In the genomic region with DNA sequence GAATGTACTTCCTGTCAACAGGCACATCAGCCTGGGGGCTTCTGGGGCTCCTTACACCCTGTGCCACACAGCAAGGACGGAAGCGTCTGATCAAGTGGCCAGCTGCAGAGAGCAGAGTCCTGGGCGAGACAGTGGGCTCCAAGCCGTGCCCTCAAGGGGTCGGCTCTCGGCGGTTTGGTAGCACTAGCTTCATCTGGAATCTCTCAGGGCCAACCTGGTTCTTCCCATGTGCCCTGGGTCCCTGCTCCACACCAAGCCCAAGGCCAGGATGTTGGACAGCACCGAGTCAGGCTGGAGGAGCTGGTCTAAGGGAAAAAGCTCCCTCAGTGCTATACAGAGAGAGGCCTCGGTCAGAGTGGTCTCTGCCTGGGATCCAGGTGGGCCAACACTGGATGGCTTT, we compare ENCODE assay signal across 30 cellular contexts. TPM values are rescaled to one million over a fixed set of nuclear protein-coding genes. Genes with fewer than 3 reads are reported as not detected.
"Had no signal": no experiment of that assay in that cellular context is flagged by ENCODE, and none has a peak within 500 bp of the region (broad histone marks: within the 10 kb centered on the region; RNA-seq: fewer than 3 reads in every experiment).

No MANE protein-coding gene starts in this region.

- H3K4me3 ChIP-seq: heart left ventricle, left ventricle myocardium inferior, lung, prostate gland, right lobe of liver, smooth muscle cell, suprapubic skin, thoracic aorta, tibial artery, upper lobe of right lung had no signal

- H3K27me3 ChIP-seq: right lobe of liver, upper lobe of right lung had no signal

- H3K27ac ChIP-seq: heart left ventricle, left ventricle myocardium inferior, parathyroid adenoma, prostate gland, right lobe of liver, suprapubic skin, thoracic aorta, tibial artery, upper lobe of right lung had no signal

- H3K36me3 ChIP-seq: heart left ventricle, left ventricle myocardium inferior, prostate gland, right lobe of liver, suprapubic skin, thoracic aorta, tibial artery, upper lobe of right lung had no signal

- H3K4me1 Mint-ChIP-seq: immature natural killer cell, mesothelial cell of epicardium had no signal

- H3K27ac Mint-ChIP-seq: mesothelial cell of epicardium; natural killer cell treated with Interleukin-12 subunit alpha and Interleukin-12 subunit beta and Interleukin-15 and Interleukin-18, amount 100 ng/mL, for 72 hours; stimulated activated naive CD8-positive, alpha-beta T cell treated with anti-CD3 and anti-CD28 coated beads, Interleukin-15, Interleukin-2, amounts not matched to agents 100 ng/mL and 50 ng/mL, for 24 hours had no signal

- H2AFZ ChIP-seq: parathyroid adenoma had no signal

- H3K9me3 ChIP-seq: heart left ventricle, left ventricle myocardium inferior, prostate gland, right lobe of liver, suprapubic skin, thoracic aorta, tibial artery, upper lobe of right lung had no signal

- H3K36me3 Mint-ChIP-seq: immature natural killer cell; mesothelial cell of epicardium; naive thymus-derived CD4-positive, alpha-beta T cell; natural killer cell treated with Interleukin-12 subunit alpha and Interleukin-12 subunit beta and Interleukin-15 and Interleukin-18, amount 100 ng/mL, for 72 hours had no signal

- H3K9ac ChIP-seq: parathyroid adenoma had no signal

- H3K4me3 Mint-ChIP-seq: immature natural killer cell; mesothelial cell of epicardium; naive thymus-derived CD4-positive, alpha-beta T cell; natural killer cell treated with Interleukin-12 subunit alpha and Interleukin-12 subunit beta and Interleukin-15 and Interleukin-18, amount 100 ng/mL, for 72 hours; stimulated activated naive CD8-positive, alpha-beta T cell treated with anti-CD3 and anti-CD28 coated beads, Interleukin-15, Interleukin-2, amounts not matched to agents 100 ng/mL and 50 ng/mL, for 24 hours had no signal

- FAIRE-seq: islet of Langerhans, urothelium cell line had no signal

- H3K27me3 Mint-ChIP-seq: stimulated activated naive CD8-positive, alpha-beta T cell treated with anti-CD3 and anti-CD28 coated beads, Interleukin-15, Interleukin-2, amounts not matched to agents 100 ng/mL and 50 ng/mL, for 24 hours had no signal

- H3K4me1 ChIP-seq: heart left ventricle, left ventricle myocardium inferior, parathyroid adenoma, prostate gland, right lobe of liver, suprapubic skin, upper lobe of right lung had no signal

- H3K4me2 ChIP-seq: smooth muscle cell had no signal

- ATAC-seq: naive thymus-derived CD4-positive, alpha-beta T cell; natural killer cell treated with Interleukin-12 subunit alpha and Interleukin-12 subunit beta and Interleukin-15 and Interleukin-18, amount 100 ng/mL, for 72 hours; right lobe of liver; upper lobe of right lung had no signal

- H3K9me3 Mint-ChIP-seq: immature natural killer cell; mesothelial cell of epicardium; naive thymus-derived CD4-positive, alpha-beta T cell; natural killer cell treated with Interleukin-12 subunit alpha and Interleukin-12 subunit beta and Interleukin-15 and Interleukin-18, amount 100 ng/mL, for 72 hours; stimulated activated naive CD8-positive, alpha-beta T cell treated with anti-CD3 and anti-CD28 coated beads, Interleukin-15, Interleukin-2, amounts not matched to agents 100 ng/mL and 50 ng/mL, for 24 hours had no signal

- DNase-seq: hypothalamus; immature natural killer cell; mesendoderm; naive thymus-derived CD4-positive, alpha-beta T cell; nucleus accumbens; retina; stimulated activated CD4-positive, alpha-beta T cell treated with anti-CD3 and anti-CD28 coated beads, Interleukin-12 subunit alpha, Interleukin-12 subunit beta, amount 100 ng/mL, for 4 hours; stimulated activated CD4-positive, alpha-beta T cell treated with anti-CD3 and anti-CD28 coated beads, Interleukin-15, amount 100 ng/mL, for 24 hours; stimulated activated CD4-positive, alpha-beta T cell treated with anti-CD3 and anti-CD28 coated beads, Interleukin-2, amount 100 ng/mL, for 24 hours; stimulated activated CD4-positive, alpha-beta T cell treated with anti-CD3 and anti-CD28 coated beads, Interleukin-4, amount 100 ng/mL, for 1 hour; stimulated activated naive CD4-positive, alpha-beta T cell; trophoblast cell; upper lobe of right lung had no signal

RNA-seq across cellular contexts. Expression of gene DIO3, which starts 20.5 kb away (rescaled TPM):
- total RNA-seq: left ventricle myocardium inferior; mononuclear cell; myocyte; naive thymus-derived CD4-positive, alpha-beta T cell; natural killer cell treated with Interleukin-12 subunit alpha and Interleukin-12 subunit beta and Interleukin-15 and Interleukin-18, amount 100 ng/mL, for 72 hours had no signal
- polyA plus RNA-seq: immature natural killer cell; naive thymus-derived CD4-positive, alpha-beta T cell had no signal
